Comparison of ENCODE assay signal across 29 cellular contexts in the genomic region with DNA sequence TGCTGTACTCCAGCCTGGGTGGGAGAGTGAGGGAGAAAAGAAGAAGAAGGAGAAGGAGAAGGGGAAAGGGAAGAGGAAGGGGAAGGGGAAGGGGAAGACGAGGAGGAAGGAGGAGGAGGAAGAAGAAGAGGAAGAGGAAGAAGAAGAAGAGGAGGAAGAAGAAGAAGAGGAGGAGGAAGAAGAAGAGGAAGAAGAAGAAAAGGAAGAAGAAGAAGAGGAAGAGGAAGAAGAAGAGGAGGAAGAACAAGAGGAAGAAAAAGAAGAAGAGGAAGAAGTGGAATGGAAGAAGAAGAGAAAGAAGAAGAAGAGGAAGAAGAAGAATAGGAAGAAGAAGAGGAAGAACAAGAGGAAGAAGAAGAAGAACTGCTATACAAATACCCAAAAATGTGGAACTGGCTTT.
"Had no signal": no experiment of that assay in that cellular context is flagged by ENCODE, and none has a peak within 500 bp of the region (broad histone marks: within the 10 kb centered on the region; RNA-seq: fewer than 3 reads in every experiment).

No MANE protein-coding gene starts in this region.

- H3K27ac ChIP-seq: colonic mucosa, coronary artery, dorsolateral prefrontal cortex, epithelial cell of prostate, esophagus muscularis mucosa, esophagus squamous epithelium, foreskin keratinocyte, gastrocnemius medialis, gastroesophageal sphincter, heart left ventricle, heart right ventricle had no signal

- H3K9me3 Mint-ChIP-seq: endodermal cell had no signal

- H3K4me3 ChIP-seq: colonic mucosa, coronary artery, dorsolateral prefrontal cortex, esophagus muscularis mucosa, esophagus squamous epithelium, gastrocnemius medialis, gastroesophageal sphincter, heart left ventricle, heart right ventricle had no signal

- H3K27me3 Mint-ChIP-seq: dendritic cell treated with granulocyte-macrophage colony-stimulating factor and Interleukin-4, amounts not matched to agents 40 ng/mL and 50 ng/mL, for 4 days; effector memory CD8-positive, alpha-beta T cell had no signal

- H3K27ac Mint-ChIP-seq: dendritic cell treated with granulocyte-macrophage colony-stimulating factor and Interleukin-4, amounts not matched to agents 40 ng/mL and 50 ng/mL, for 4 days; effector memory CD8-positive, alpha-beta T cell; endodermal cell had no signal

- ATAC-seq: effector memory CD8-positive, alpha-beta T cell; esophagus mucosa; foreskin keratinocyte; gastrocnemius medialis; gastroesophageal sphincter; heart left ventricle; heart right ventricle had no signal

- H3K4me3 Mint-ChIP-seq: dendritic cell treated with granulocyte-macrophage colony-stimulating factor and Interleukin-4, amounts not matched to agents 40 ng/mL and 50 ng/mL, for 4 days; effector memory CD8-positive, alpha-beta T cell; endodermal cell had no signal

- H3K36me3 ChIP-seq: colonic mucosa, esophagus muscularis mucosa, esophagus squamous epithelium, gastrocnemius medialis, gastroesophageal sphincter, heart left ventricle, heart right ventricle had no signal

- H3K9me3 ChIP-seq: colonic mucosa, esophagus muscularis mucosa, esophagus squamous epithelium, gastrocnemius medialis, gastroesophageal sphincter had no signal

- DNase-seq: colonic mucosa; cortex of kidney; dermis blood vessel endothelial cell; dorsolateral prefrontal cortex; effector CD4-positive, alpha-beta T cell; effector CD8-positive, alpha-beta T cell; effector memory CD4-positive, alpha-beta T cell; effector memory CD8-positive, alpha-beta T cell; endodermal cell; erythroblast; esophagus squamous epithelium; foreskin fibroblast; foreskin keratinocyte; foreskin melanocyte; gastrocnemius medialis; glutamatergic neuron; head of caudate nucleus; heart left ventricle; heart right ventricle had no signal

- H3K4me1 ChIP-seq: colonic mucosa, esophagus squamous epithelium, foreskin keratinocyte, gastrocnemius medialis, gastroesophageal sphincter, heart left ventricle, heart right ventricle had no signal

- FAIRE-seq: colon, endometrium, endothelial cell of umbilical vein, frontal cortex had no signal
